ENCODE assay signal across 9 cellular contexts in the genomic region with DNA sequence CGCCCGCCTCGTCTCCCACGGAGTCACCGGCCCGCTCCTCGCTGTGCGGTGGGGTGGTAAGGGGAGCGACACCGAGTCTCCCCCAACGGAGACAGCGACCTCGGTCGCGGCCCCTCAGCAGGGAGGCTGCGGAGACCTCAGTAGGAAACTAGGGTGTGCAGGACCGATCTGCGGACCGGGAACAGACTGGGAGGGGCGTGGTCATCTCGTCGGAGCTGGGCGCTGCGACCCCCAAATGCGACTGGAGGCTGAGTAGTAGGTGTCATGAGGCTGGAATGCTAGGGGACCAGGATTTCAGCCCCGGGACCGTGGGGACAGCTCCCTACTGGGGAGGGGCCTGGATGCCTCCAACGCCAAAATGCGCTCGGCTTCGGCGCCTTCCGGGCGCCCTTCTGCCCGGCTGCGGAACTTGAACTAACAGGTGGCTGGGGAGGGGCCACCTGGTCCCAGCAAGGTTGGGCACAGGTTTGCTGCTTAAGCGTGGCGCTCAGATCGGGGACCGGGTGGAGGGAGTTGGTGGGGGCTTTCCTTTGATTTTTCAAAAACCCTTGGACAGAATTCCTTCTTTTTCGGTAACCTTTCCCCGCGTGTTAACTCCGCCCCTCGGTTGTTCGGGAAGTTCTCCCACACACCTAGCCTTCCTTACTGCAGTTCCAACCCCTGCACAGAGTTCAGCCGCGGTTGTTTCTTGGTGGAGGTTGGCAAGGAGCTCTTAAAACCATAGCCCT. TPM values are rescaled to one million over a fixed set of nuclear protein-coding genes. Genes with fewer than 3 reads are reported as not detected.
DNase-seq lines count a peak whose midpoint lies in the region; ATAC-seq, FAIRE-seq and TF ChIP-seq lines count a peak whose summit lies in the region.
"Had no signal": no experiment of that assay in that cellular context is flagged by ENCODE, and none has a peak within 500 bp of the region (broad histone marks: within the 10 kb centered on the region; RNA-seq: fewer than 3 reads in every experiment).

No MANE protein-coding gene starts in this region.

- H3K36me3 ChIP-seq in iPS-15b (ENCODE audit: control insufficient read depth, insufficient read depth, low read length) (no peaks in the 10 kb centered on the region), smooth muscle cell (ENCODE audit: low read depth) (no peaks in the 10 kb centered on the region)

- TF ChIP-seq CTCF in activated B cell treated with CpG ODN at 0.5 μM for 24 hours (IDR thresholded peaks at IDR 0.05) (no peak), smooth muscle cell (IDR thresholded peaks at IDR 0.05; ENCODE audit: borderline replicate concordance, insufficient read depth, poor library complexity, severe bottlenecking) (no peak)

- FAIRE-seq in GM12891 (lab: Jason Lieb, UNC): no peak

- no peaks in the 10 kb centered on the region for H3K36me3 Mint-ChIP-seq in activated B cell treated with CpG ODN at 0.5 μM for 24 hours (ENCODE audit: low read depth)

- peaks cover 18% of the 10 kb centered on the region for H3K4me1 Mint-ChIP-seq in activated B cell treated with CpG ODN at 0.5 μM for 24 hours

- in situ Hi-C loops in G401 (cut with HindIII; ENCODE audit: low sequenced_read_pairs): no loop called here

- no peak for ATAC-seq in activated B cell treated with CpG ODN at 0.5 μM for 24 hours (ENCODE audit: low read depth)
- no peak for ATAC-seq in GM18870 (IDR thresholded peaks at IDR 0.05; ENCODE audit: unreplicated experiment)

- H3K4me2 ChIP-seq in smooth muscle cell: peak overlapping the region; percentile 86

- H3K4me1 ChIP-seq in iPS-15b (ENCODE audit: control insufficient read depth, insufficient read depth, low read length) (no peaks in the 10 kb centered on the region), smooth muscle cell (ENCODE audit: low read depth) (peaks cover 14% of the 10 kb centered on the region)

- peak overlapping the region; percentile 58 for H3K4me3 Mint-ChIP-seq in activated B cell treated with CpG ODN at 0.5 μM for 24 hours

- H3K9me3 Mint-ChIP-seq in activated B cell treated with CpG ODN at 0.5 μM for 24 hours: no peaks in the 10 kb centered on the region

- CTCF ChIA-PET in activated B cell treated with CpG ODN at 0.5 μM for 24 hours (lab: Charles Lee): no interaction called here

- DNase-seq in DMS 273 (lab: John Stamatoyannopoulos, UW; ENCODE audit: unreplicated experiment) (peak; percentile 71), DMS 273 treated with DMSO at 0.1 percent for 48 hours (lab: John Stamatoyannopoulos, UW) (no peak), activated B cell treated with CpG ODN at 0.5 μM for 24 hours (no peak), smooth muscle cell (lab: John Stamatoyannopoulos, UW; ENCODE audit: unreplicated experiment) (no peak), G401 (ENCODE audit: low spot score) (no peak), GM12891 (ENCODE audit: insufficient read length, low spot score) (no peak)

- 6% methylated on average over 39 of the region's 48 CpGs for WGBS in smooth muscle cell (ENCODE audit: low lambda C conversion rate)

- POLR2A ChIA-PET in activated B cell treated with CpG ODN at 0.5 μM for 24 hours (lab: Charles Lee): no interaction called here

- no peaks in the 10 kb centered on the region for H3K79me2 ChIP-seq in smooth muscle cell (ENCODE audit: low read depth)

- peaks cover 60% of the 10 kb centered on the region for H3K27me3 Mint-ChIP-seq in activated B cell treated with CpG ODN at 0.5 μM for 24 hours

- no peaks in the 10 kb centered on the region for H3F3A ChIP-seq in smooth muscle cell (ENCODE audit: low read depth)

- H4K20me1 ChIP-seq in smooth muscle cell (ENCODE audit: low read depth): peaks cover 7% of the 10 kb centered on the region

- H3K9me3 ChIP-seq in iPS-15b (ENCODE audit: control insufficient read depth, insufficient read depth, low read length) (no peaks in the 10 kb centered on the region), smooth muscle cell (replicated peaks; ENCODE audit: low read depth) (no peaks in the 10 kb centered on the region)

- H3K9ac ChIP-seq in iPS-15b (ENCODE audit: low read depth, low read length) (no peak overlapping the region), smooth muscle cell (ENCODE audit: low read depth) (no peak overlapping the region)

- H3K27ac Mint-ChIP-seq in activated B cell treated with CpG ODN at 0.5 μM for 24 hours: no peak overlapping the region

- intact Hi-C loops in activated B cell treated with CpG ODN at 0.5 μM for 24 hours (cut with micrococcal nuclease): no loop called here

- TF ChIP-seq POLR2A in GM12891 (IDR thresholded peaks at IDR 0.05; ENCODE audit: low read depth, low read length): no peak

- H3K27me3 ChIP-seq in iPS-15b (ENCODE audit: control insufficient read depth, insufficient read depth, low read length): peaks cover 46% of the 10 kb centered on the region
- peaks cover 77% of the 10 kb centered on the region for H3K27me3 ChIP-seq in smooth muscle cell (ENCODE audit: low read depth)

- no peak overlapping the region for H3K27ac ChIP-seq in smooth muscle cell (ENCODE audit: low read depth)
- H3K27ac ChIP-seq: 22Rv1 had no signal

- H2AFZ ChIP-seq in smooth muscle cell (ENCODE audit: low read depth): no peak overlapping the region

- H3K4me3 ChIP-seq in iPS-15b (ENCODE audit: low read depth, low read length) (peak overlapping the region; percentile 77), smooth muscle cell (peak overlapping the region; percentile 64)

TF ChIP-seq in GM12891, 5 proteins besides CTCF, POLR2A, EP300 and RAD21:
- TF ChIP-seq POLR2AphosphoS5 (IDR thresholded peaks at IDR 0.05; ENCODE audit: low read depth, low read length) (no peak), POU2F2 (IDR thresholded peaks at IDR 0.05; ENCODE audit: low read depth, low read length) (no peak), PAX5 (IDR thresholded peaks at IDR 0.05; ENCODE audit: insufficient read depth, low read length, severe bottlenecking) (no peak), TAF1 (IDR thresholded peaks at IDR 0.05; ENCODE audit: low read depth, low read length) (no peak), SPI1 (IDR thresholded peaks at IDR 0.05; ENCODE audit: low read depth, low read length) (no peak)

RNA-seq across cellular contexts. Expression of a gene that starts 1.5 kb away (rescaled TPM):
- total RNA-seq in activated B cell treated with CpG ODN at 0.5 μM for 24 hours (not detected in 2 replicates), smooth muscle cell (4.2 and 6.5 TPM in 2 replicates)
- 1.4 and 13.3 TPM in 2 replicates for polyA plus RNA-seq in smooth muscle cell
- 0.24 and 1.4 TPM in 2 replicates for total RNA-seq in G401 (2014; rRNA removed; shearing (Covaris generic))
- 0.04 TPM for polyA plus RNA-seq in GM12891 (2012; ENCODE audit: low read depth, missing spikeins)
